In genomic region chr17:66663041-66663494, GRCh38 we compare ENCODE assay signal across 18 cellular contexts.
DNase-seq lines count a peak whose midpoint lies in the region; ATAC-seq, FAIRE-seq and TF ChIP-seq lines count a peak whose summit lies in the region.
"Had no signal": no experiment of that assay in that cellular context is flagged by ENCODE, and none has a peak within 500 bp of the region (broad histone marks: within the 10 kb centered on the region; RNA-seq: fewer than 3 reads in every experiment).

No MANE protein-coding gene starts in this region.

- H2AFZ ChIP-seq in K562 (ENCODE audit: low read depth, low read length): no peak overlapping the region

- POLR2A ChIA-PET in K562 (lab: Yijun Ruan, JAX): interaction anchor here (0.7 kb wide), 1 partner anchor 815 kb away, joined by 3 read pairs; no protein-coding TSS in a partner anchor

- no peaks in the 10 kb centered on the region for H3K9me3 ChIP-seq in K562 (replicated peaks; ENCODE audit: control insufficient read depth, insufficient read depth, low read depth, low read length)
- H3K9me3 ChIP-seq: A549 had no signal

- H3K79me2 ChIP-seq in K562 (ENCODE audit: control insufficient read depth, insufficient read depth, low read length): no peaks in the 10 kb centered on the region

- in situ Hi-C loops in K562 (cut with MboI): no loop called here

- TF ChIP-seq EP300 in K562 (IDR thresholded peaks at IDR 0.05; ENCODE audit: low read length): no peak

- TF ChIP-seq RAD21 in K562 (CRISPR knock-in tag; conservative IDR thresholded peaks at IDR 0.05 in 1 of 2, IDR thresholded peaks at IDR 0.05 in 1 of 2): no peak

- H3K9me3 Mint-ChIP-seq in activated T-cell treated with anti-CD3 and anti-CD28 coated beads, Interleukin-2, amount 50 U/mL, for 72 hours: peaks cover 2% of the 10 kb centered on the region in 2 donors
- H3K9me3 Mint-ChIP-seq in activated T-cell treated with anti-CD3 and anti-CD28 coated beads, Interleukin-2, amount 50 U/mL, for 24 hours: no peaks in the 10 kb centered on the region
- H3K9me3 Mint-ChIP-seq in activated naive CD8-positive, alpha-beta T cell treated with anti-CD3 and anti-CD28 coated beads, Interleukin-2, amount 50 U/mL, for 24 hours: peaks cover 9% of the 10 kb centered on the region
- no peaks in the 10 kb centered on the region for H3K9me3 Mint-ChIP-seq in immature natural killer cell
- H3K9me3 Mint-ChIP-seq: CD8-positive, alpha-beta memory T cell had no signal

- H3K27me3 ChIP-seq in K562 (ENCODE audit: control insufficient read depth in 2 of 2, insufficient read depth in 2 of 2, low read length in 2 of 2): no peaks in the 10 kb centered on the region
- no peaks in the 10 kb centered on the region for H3K27me3 ChIP-seq in rectal smooth muscle tissue (ENCODE audit: control insufficient read depth, insufficient read depth, low read length)

- FAIRE-seq in K562 (lab: Jason Lieb, UNC): no peak
- FAIRE-seq: A549 had no signal

- H3K4me1 ChIP-seq in K562 (replicated peaks in 1 of 2; ENCODE audit: control insufficient read depth in 2 of 2, insufficient read depth in 2 of 2, low read length in 2 of 2) (peaks cover 9 to 24% of the 10 kb centered on the region in 2 experiments), rectal smooth muscle tissue (ENCODE audit: control insufficient read depth, insufficient read depth, low read length) (peaks cover 5% of the 10 kb centered on the region)

- H3K9ac ChIP-seq in K562 (ENCODE audit: insufficient read depth in 1 of 2, low read depth in 2 of 2, low read length in 2 of 2) (no peak overlapping the region), rectal smooth muscle tissue (ENCODE audit: low read length) (no peak overlapping the region)

- peak overlapping the region; percentile 25 for H3K27ac Mint-ChIP-seq in activated T-cell treated with anti-CD3 and anti-CD28 coated beads, Interleukin-2, amount 50 U/mL, for 72 hours
- no peak overlapping the region for H3K27ac Mint-ChIP-seq in activated T-cell treated with anti-CD3 and anti-CD28 coated beads, Interleukin-2, amount 50 U/mL, for 24 hours
- H3K27ac Mint-ChIP-seq in activated naive CD8-positive, alpha-beta T cell treated with anti-CD3 and anti-CD28 coated beads, Interleukin-2, amount 50 U/mL, for 24 hours: no peak overlapping the region
- no peak overlapping the region for H3K27ac Mint-ChIP-seq in immature natural killer cell

- H3K4me1 Mint-ChIP-seq in activated T-cell treated with anti-CD3 and anti-CD28 coated beads, Interleukin-2, amount 50 U/mL, for 72 hours (ENCODE audit: low read depth): peaks cover 82% of the 10 kb centered on the region
- peaks cover 76% of the 10 kb centered on the region for H3K4me1 Mint-ChIP-seq in activated T-cell treated with anti-CD3 and anti-CD28 coated beads, Interleukin-2, amount 50 U/mL, for 24 hours (ENCODE audit: low read depth)
- peaks cover 63% of the 10 kb centered on the region for H3K4me1 Mint-ChIP-seq in activated naive CD8-positive, alpha-beta T cell treated with anti-CD3 and anti-CD28 coated beads, Interleukin-2, amount 50 U/mL, for 24 hours
- H3K4me1 Mint-ChIP-seq in immature natural killer cell: peaks cover 22 to 35% of the 10 kb centered on the region in 2 donors

- BruUV-seq in K562 (replicated peaks; lab: Mats Ljungman, UMichigan): no TSS peak

- ATAC-seq in activated T-cell treated with anti-CD3 and anti-CD28 coated beads, Interleukin-2, amount 50 U/mL, for 72 hours (replicated peaks in 1 of 2): no peak
- peak; percentile 61; the same call in 2 of the 3 replicates for ATAC-seq in K562
- no peak for ATAC-seq in activated naive CD8-positive, alpha-beta T cell treated with anti-CD3 and anti-CD28 coated beads, Interleukin-2, amount 50 U/mL, for 24 hours
- ATAC-seq: A549 had no signal

- DNase-seq in activated T-cell treated with anti-CD3 and anti-CD28 coated beads, Interleukin-2, amount 50 U/mL, for 72 hours: no peak
- DNase-seq in activated T-cell treated with anti-CD3 and anti-CD28 coated beads, Interleukin-2, amount 50 U/mL, for 24 hours: no peak
- DNase-seq in SK-N-DZ (ENCODE audit: low spot score) (peak; percentile 81), K562 (ENCODE audit: extremely low read depth in 1 of 4, low spot score in 3 of 4) (peak in 2 of 4 experiments; percentile 24 to 26), CD1c-positive myeloid dendritic cell (ENCODE audit: extremely low spot score) (no peak), immature natural killer cell (no peak)
- no peak for DNase-seq in activated naive CD8-positive, alpha-beta T cell treated with anti-CD3 and anti-CD28 coated beads, Interleukin-2, amount 50 U/mL, for 24 hours
- DNase-seq: CD8-positive, alpha-beta memory T cell; DMS79 treated with DMSO at 0.1 percent for 48 hours; H7; Karpas-422; MM.1S; NCI-H1092 treated with DMSO at 0.1 percent for 48 hours; NCI-H1694; RPMI8226; SIG-M5 had no signal

- H3K27ac ChIP-seq in K562 (ENCODE audit: extremely low read depth, low read depth, low read length) (no peak overlapping the region; the same call in 2 of the 3 replicates), rectal smooth muscle tissue (ENCODE audit: low read depth, low read length) (peak overlapping the region; percentile 38)

- no peak for TF ChIP-seq CTCF in K562 (IDR thresholded peaks at IDR 0.05 in 2 of 3, conservative IDR thresholded peaks at IDR 0.05 in 1 of 3; ENCODE audit: insufficient read depth in 2 of 3, low read depth in 1 of 3, low read length in 3 of 3)

- H3K4me2 ChIP-seq in K562 (ENCODE audit: insufficient read depth, low read length): no peak overlapping the region; the same call in 1 of the 2 replicates
- H3K4me2 ChIP-seq: A549 had no signal

- TF ChIP-seq POLR2A in K562 (conservative IDR thresholded peaks at IDR 0.05): no peak

- H3K9me1 ChIP-seq in K562 (ENCODE audit: control insufficient read depth, insufficient read depth, low read length): no peaks in the 10 kb centered on the region

- H3K4me3 ChIP-seq in K562 (no peak overlapping the region), rectal smooth muscle tissue (ENCODE audit: low read length) (no peak overlapping the region)
- H3K4me3 ChIP-seq: A549 had no signal

- peaks cover 8% of the 10 kb centered on the region for H4K20me1 ChIP-seq in K562 (replicated peaks; ENCODE audit: control insufficient read depth, insufficient read depth, low read length)

- no peak overlapping the region for H3K4me3 Mint-ChIP-seq in activated T-cell treated with anti-CD3 and anti-CD28 coated beads, Interleukin-2, amount 50 U/mL, for 72 hours
- no peak overlapping the region for H3K4me3 Mint-ChIP-seq in activated T-cell treated with anti-CD3 and anti-CD28 coated beads, Interleukin-2, amount 50 U/mL, for 24 hours
- no peak overlapping the region for H3K4me3 Mint-ChIP-seq in activated naive CD8-positive, alpha-beta T cell treated with anti-CD3 and anti-CD28 coated beads, Interleukin-2, amount 50 U/mL, for 24 hours
- H3K4me3 Mint-ChIP-seq in immature natural killer cell: no peak overlapping the region
- H3K4me3 Mint-ChIP-seq: CD8-positive, alpha-beta memory T cell had no signal

- H3K36me3 ChIP-seq in K562 (ENCODE audit: control insufficient read depth, insufficient read depth, low read length) (peaks cover 7% of the 10 kb centered on the region; the same call in 1 of the 3 replicates), rectal smooth muscle tissue (ENCODE audit: control insufficient read depth, insufficient read depth, low read length) (peaks cover 3% of the 10 kb centered on the region)

- intact Hi-C loops in K562 (cut with micrococcal nuclease): no loop called here

- H3K27me3 Mint-ChIP-seq in activated T-cell treated with anti-CD3 and anti-CD28 coated beads, Interleukin-2, amount 50 U/mL, for 72 hours (ENCODE audit: low read depth): no peaks in the 10 kb centered on the region
- no peaks in the 10 kb centered on the region for H3K27me3 Mint-ChIP-seq in activated T-cell treated with anti-CD3 and anti-CD28 coated beads, Interleukin-2, amount 50 U/mL, for 24 hours
- H3K27me3 Mint-ChIP-seq in activated naive CD8-positive, alpha-beta T cell treated with anti-CD3 and anti-CD28 coated beads, Interleukin-2, amount 50 U/mL, for 24 hours: no peaks in the 10 kb centered on the region
- peaks cover 0 to 6% (median 0%) of the 10 kb centered on the region in 3 donors for H3K27me3 Mint-ChIP-seq in immature natural killer cell (ENCODE audit: low read depth in 3 of 3)

- WGBS in K562 (ENCODE audit: insufficient coverage, low coverage, missing lambda C conversion rate): 51% methylated on average over 9 of the region's 9 CpGs

- H3K36me3 Mint-ChIP-seq in activated T-cell treated with anti-CD3 and anti-CD28 coated beads, Interleukin-2, amount 50 U/mL, for 72 hours (ENCODE audit: insufficient read depth in 2 of 2): peaks cover 16 to 40% of the 10 kb centered on the region in 2 donors
- H3K36me3 Mint-ChIP-seq in activated T-cell treated with anti-CD3 and anti-CD28 coated beads, Interleukin-2, amount 50 U/mL, for 24 hours (ENCODE audit: low read depth): peaks cover 75% of the 10 kb centered on the region
- H3K36me3 Mint-ChIP-seq in activated naive CD8-positive, alpha-beta T cell treated with anti-CD3 and anti-CD28 coated beads, Interleukin-2, amount 50 U/mL, for 24 hours (ENCODE audit: low read depth): peaks cover 54% of the 10 kb centered on the region
- H3K36me3 Mint-ChIP-seq in immature natural killer cell: peaks cover 0 to 9% (median 3%) of the 10 kb centered on the region in 3 donors

- CTCF ChIA-PET in K562 (lab: Yijun Ruan, JAX; ENCODE audit: low intra/inter-chr PET ratio): no interaction called here

TF ChIP-seq in K562, 482 proteins besides CTCF, POLR2A, EP300 and RAD21:
- no peak for TF ChIP-seq MCM3 (IDR thresholded peaks at IDR 0.05)
- TF ChIP-seq MAFG (tag; conservative IDR thresholded peaks at IDR 0.05): 0 out of 2 replicates have a peak, but pooled peaks have one; percentile 11
